Comparison of ENCODE assay signal across 32 cellular contexts in genomic region chr11:132973686-132974085, GRCh38.
"Had no signal": no experiment of that assay in that cellular context is flagged by ENCODE, and none has a peak within 500 bp of the region (broad histone marks: within the 10 kb centered on the region; RNA-seq: fewer than 3 reads in every experiment).

No MANE protein-coding gene starts in this region.

- H3K27me3 Mint-ChIP-seq: activated CD4-positive, alpha-beta memory T cell treated with anti-CD3 and anti-CD28 coated beads, Interleukin-2, amount 10 ng/mL, durations not matched to agents 7 days and 5 days; activated naive CD4-positive, alpha-beta T cell treated with anti-CD3 and anti-CD28 coated beads, Interleukin-2, amount 10 ng/mL, durations not matched to agents 7 days and 5 days; activated naive CD8-positive, alpha-beta T cell treated with anti-CD3 and anti-CD28 coated beads, Interleukin-2, amount 10 ng/mL, durations not matched to agents 7 days and 5 days had no signal

- H3K27me3 ChIP-seq: ascending aorta, breast epithelium, cardiac muscle cell, colonic mucosa, foreskin keratinocyte, gastrocnemius medialis had no signal

- H3K4me1 Mint-ChIP-seq: activated CD4-positive, alpha-beta memory T cell treated with anti-CD3 and anti-CD28 coated beads, Interleukin-2, amount 10 ng/mL, durations not matched to agents 7 days and 5 days; activated CD4-positive, alpha-beta T cell treated with anti-CD3 and anti-CD28 coated beads, Interleukin-2, amount 10 ng/mL, durations not matched to agents 7 days and 5 days; activated naive CD4-positive, alpha-beta T cell treated with anti-CD3 and anti-CD28 coated beads, Interleukin-2, amount 10 ng/mL, durations not matched to agents 7 days and 5 days; activated naive CD8-positive, alpha-beta T cell treated with anti-CD3 and anti-CD28 coated beads, Interleukin-2, amount 10 ng/mL, durations not matched to agents 7 days and 5 days; T-helper 17 cell had no signal

- H3K36me3 Mint-ChIP-seq: activated naive CD4-positive, alpha-beta T cell treated with anti-CD3 and anti-CD28 coated beads, Interleukin-2, amount 10 ng/mL, durations not matched to agents 7 days and 5 days; activated naive CD8-positive, alpha-beta T cell treated with anti-CD3 and anti-CD28 coated beads, Interleukin-2, amount 10 ng/mL, durations not matched to agents 7 days and 5 days; brain had no signal

- ATAC-seq: activated naive CD4-positive, alpha-beta T cell treated with anti-CD3 and anti-CD28 coated beads, Interleukin-2, amount 50 U/mL, for 72 hours; activated T-cell treated with anti-CD3 and anti-CD28 coated beads, Interleukin-2, amount 50 U/mL, for 72 hours; foreskin keratinocyte; gastrocnemius medialis; T-helper 17 cell had no signal

- H3K4me1 ChIP-seq: ascending aorta, breast epithelium, colonic mucosa, foreskin keratinocyte, gastrocnemius medialis had no signal

- H3K4me3 ChIP-seq: ascending aorta, breast epithelium, cardiac muscle cell, colonic mucosa, gastrocnemius medialis had no signal

- H3K4me3 Mint-ChIP-seq: activated CD4-positive, alpha-beta memory T cell treated with anti-CD3 and anti-CD28 coated beads, Interleukin-2, amount 10 ng/mL, durations not matched to agents 7 days and 5 days; activated CD4-positive, alpha-beta T cell treated with anti-CD3 and anti-CD28 coated beads, Interleukin-2, amount 10 ng/mL, durations not matched to agents 7 days and 5 days; activated naive CD4-positive, alpha-beta T cell treated with anti-CD3 and anti-CD28 coated beads, Interleukin-2, amount 10 ng/mL, durations not matched to agents 7 days and 5 days; activated naive CD8-positive, alpha-beta T cell treated with anti-CD3 and anti-CD28 coated beads, Interleukin-2, amount 10 ng/mL, durations not matched to agents 7 days and 5 days; activated T-cell treated with anti-CD3 and anti-CD28 coated beads, Interleukin-2, amount 50 U/mL, for 24 hours; activated T-cell treated with anti-CD3 and anti-CD28 coated beads, Interleukin-2, amount 50 U/mL, for 72 hours; brain; T-helper 17 cell; T-helper 2 cell treated with Interferon-gamma antibody and Interleukin-4, amounts not matched to agents 5 μg/mL and 100 μg/mL, for 36 hours had no signal

- H3K27ac Mint-ChIP-seq: activated CD4-positive, alpha-beta memory T cell treated with anti-CD3 and anti-CD28 coated beads, Interleukin-2, amount 10 ng/mL, durations not matched to agents 7 days and 5 days; activated CD4-positive, alpha-beta T cell treated with anti-CD3 and anti-CD28 coated beads, Interleukin-2, amount 10 ng/mL, durations not matched to agents 7 days and 5 days; activated naive CD4-positive, alpha-beta T cell treated with anti-CD3 and anti-CD28 coated beads, Interleukin-2, amount 10 ng/mL, durations not matched to agents 7 days and 5 days; activated naive CD4-positive, alpha-beta T cell treated with anti-CD3 and anti-CD28 coated beads, Interleukin-2, amount 50 U/mL, for 72 hours; activated naive CD8-positive, alpha-beta T cell treated with anti-CD3 and anti-CD28 coated beads, Interleukin-2, amount 10 ng/mL, durations not matched to agents 7 days and 5 days; activated T-cell treated with anti-CD3 and anti-CD28 coated beads, Interleukin-2, amount 50 U/mL, for 24 hours; activated T-cell treated with anti-CD3 and anti-CD28 coated beads, Interleukin-2, amount 50 U/mL, for 72 hours; T-helper 17 cell; T-helper 2 cell treated with Interferon-gamma antibody and Interleukin-4, amounts not matched to agents 5 μg/mL and 100 μg/mL, for 36 hours had no signal

- H3K9me3 Mint-ChIP-seq: activated CD4-positive, alpha-beta memory T cell treated with anti-CD3 and anti-CD28 coated beads, Interleukin-2, amount 10 ng/mL, durations not matched to agents 7 days and 5 days; activated CD4-positive, alpha-beta T cell treated with anti-CD3 and anti-CD28 coated beads, Interleukin-2, amount 10 ng/mL, durations not matched to agents 7 days and 5 days; activated naive CD4-positive, alpha-beta T cell treated with anti-CD3 and anti-CD28 coated beads, Interleukin-2, amount 10 ng/mL, durations not matched to agents 7 days and 5 days; activated naive CD8-positive, alpha-beta T cell treated with anti-CD3 and anti-CD28 coated beads, Interleukin-2, amount 10 ng/mL, durations not matched to agents 7 days and 5 days; activated T-cell treated with anti-CD3 and anti-CD28 coated beads, Interleukin-2, amount 50 U/mL, for 24 hours; brain; T-helper 2 cell treated with Interferon-gamma antibody and Interleukin-4, amounts not matched to agents 5 μg/mL and 100 μg/mL, for 36 hours had no signal

- H3K36me3 ChIP-seq: ascending aorta, breast epithelium, cardiac muscle cell, colonic mucosa, gastrocnemius medialis, WERI-Rb-1 had no signal

- DNase-seq: activated CD4-positive, alpha-beta memory T cell treated with anti-CD3 and anti-CD28 coated beads, Interleukin-2, amount 10 ng/mL, durations not matched to agents 7 days and 5 days; activated CD4-positive, alpha-beta T cell treated with anti-CD3 and anti-CD28 coated beads for 4 hours; activated CD4-positive, alpha-beta T cell treated with anti-CD3 and anti-CD28 coated beads, Interleukin-2, amount 10 ng/mL, durations not matched to agents 7 days and 5 days; activated CD4-positive, alpha-beta T cell treated with anti-CD3 and anti-CD28 coated beads, Interleukin-2, amount 50 U/mL, for 4 hours; activated CD4-positive, CD25-positive, alpha-beta regulatory T cell; activated CD4-positive, CD25-positive, alpha-beta regulatory T cell treated with anti-CD3 and anti-CD28 coated beads, Interleukin-2, amount 50 U/mL, for 72 hours; activated CD8-positive, alpha-beta memory T cell treated with anti-CD3 and anti-CD28 coated beads, Interleukin-2, amount 50 U/mL, for 48 hours; activated gamma-delta T cell; activated naive CD4-positive, alpha-beta T cell; activated naive CD4-positive, alpha-beta T cell treated with anti-CD3 and anti-CD28 coated beads, Interleukin-2, amount 10 ng/mL, durations not matched to agents 7 days and 5 days; activated naive CD8-positive, alpha-beta T cell treated with anti-CD3 and anti-CD28 coated beads, Interleukin-2, amount 10 ng/mL, durations not matched to agents 7 days and 5 days; activated T-cell treated with anti-CD3 and anti-CD28 coated beads for 4 hours; activated T-cell treated with anti-CD3 and anti-CD28 coated beads, Interleukin-2, amount 50 U/mL, for 24 hours; activated T-cell treated with anti-CD3 and anti-CD28 coated beads, Interleukin-2, amount 50 U/mL, for 72 hours; central memory CD4-positive, alpha-beta T cell; cerebellar nuclear complex; colonic mucosa; effector CD8-positive, alpha-beta T cell; foreskin keratinocyte; gastrocnemius medialis; glutamatergic neuron; T-helper 1 cell; T-helper 17 cell; T1000; WERI-Rb-1 had no signal

- H3K27ac ChIP-seq: ascending aorta, breast epithelium, cardiac muscle cell, colonic mucosa, epithelial cell of prostate, foreskin keratinocyte, gastrocnemius medialis, WERI-Rb-1 had no signal

- H3K9me3 ChIP-seq: ascending aorta, breast epithelium, colonic mucosa, gastrocnemius medialis had no signal
